Comparison of ENCODE assay signal across 10 cellular contexts in genomic region chr3:4394048-4394447, GRCh38.
DNase-seq lines count a peak whose midpoint lies in the region; ATAC-seq and TF ChIP-seq lines count a peak whose summit lies in the region.
"Had no signal": no experiment of that assay in that cellular context is flagged by ENCODE, and none has a peak within 500 bp of the region (broad histone marks: within the 10 kb centered on the region; RNA-seq: fewer than 3 reads in every experiment).

No MANE protein-coding gene starts in this region.

- peaks cover 6% of the 10 kb centered on the region for H3K4me1 Mint-ChIP-seq in osteocyte (ENCODE audit: unreplicated experiment)

- H3K9me3 Mint-ChIP-seq in osteocyte (ENCODE audit: unreplicated experiment): no peaks in the 10 kb centered on the region

- peaks cover 13% of the 10 kb centered on the region for H3K36me3 Mint-ChIP-seq in osteocyte (ENCODE audit: unreplicated experiment)

- H3K27ac Mint-ChIP-seq in osteocyte (ENCODE audit: unreplicated experiment): no peak overlapping the region

- H3K4me3 Mint-ChIP-seq in osteocyte (ENCODE audit: unreplicated experiment): no peak overlapping the region

- no peak for ATAC-seq in HG03097 (IDR thresholded peaks at IDR 0.05; ENCODE audit: low FRiP score, unreplicated experiment)

- peak; percentile 54 for DNase-seq in HCEC 1CT
- peak; percentile 72 for DNase-seq in RPMI7951 (ENCODE audit: low read depth)
- peak; percentile 8 for DNase-seq in amniotic epithelial cell (ENCODE audit: low read depth)
- peak; percentile 52 for DNase-seq in pulmonary artery endothelial cell (ENCODE audit: low read depth, low spot score)
- DNase-seq in anterior cingulate cortex (lab: John Stamatoyannopoulos, UW): no peak
- DNase-seq in osteocyte (ENCODE audit: extremely low spot score, unreplicated experiment): no peak
- DNase-seq: NCI-H1694, SHP77, thyroid gland had no signal

- no peaks in the 10 kb centered on the region for H3K27me3 Mint-ChIP-seq in osteocyte (ENCODE audit: unreplicated experiment)

- TF ChIP-seq CTCF in osteocyte (IDR thresholded peaks at IDR 0.05): no peak

Comparison
In these comparisons a context has a peak if more than half of its experiments do, and no peak if none do; other contexts are left out.
1. DNase-seq: peak in HCEC 1CT (single experiment), RPMI7951 (single experiment), amniotic epithelial cell (single experiment) and pulmonary artery endothelial cell (single experiment); none in anterior cingulate cortex (0 of 58) and osteocyte (single experiment).